Comparison of ENCODE assay signal across 8 cellular contexts in genomic region chr17:2336215-2337151, GRCh38. TPM values are rescaled to one million over a fixed set of nuclear protein-coding genes. Genes with fewer than 3 reads are reported as not detected.
A peak's percentile ranks its signal among the peaks of the same experiment; 100 is the strongest.
DNase-seq lines count a peak whose midpoint lies in the region; ATAC-seq lines count a peak whose summit lies in the region.

TSS of gene TSR1 (minus strand) at chr17:2336457. CDS start at chr17:2336427, 30 bp downstream.

- H3K27ac ChIP-seq in CD8-positive, alpha-beta memory T cell (ENCODE audit: low read depth, low read length), result peak within 1 kb of the TSS; percentile 64

- peak; percentile 80 for ATAC-seq in GM19452 (IDR thresholded peaks at IDR 0.05; ENCODE audit: unreplicated experiment)
- ATAC-seq in activated CD8-positive, alpha-beta memory T cell treated with anti-CD3 and anti-CD28 coated beads, Interleukin-2, amount 10 ng/mL, durations not matched to agents 7 days and 5 days, result peak; percentile 91

- no peaks in the 10 kb centered on the region for H3K9me3 Mint-ChIP-seq in CD8-positive, alpha-beta memory T cell
- H3K9me3 Mint-ChIP-seq in activated CD8-positive, alpha-beta memory T cell treated with anti-CD3 and anti-CD28 coated beads, Interleukin-2, amount 10 ng/mL, durations not matched to agents 7 days and 5 days (ENCODE audit: low read depth), result no peaks in the 10 kb centered on the region

- H3K4me3 Mint-ChIP-seq in CD8-positive, alpha-beta memory T cell, result peak within 1 kb of the TSS in 6 of 7 donors; percentile 93 to 99 (median 98)
- peak within 1 kb of the TSS; percentile 100 for H3K4me3 Mint-ChIP-seq in activated CD8-positive, alpha-beta memory T cell treated with anti-CD3 and anti-CD28 coated beads, Interleukin-2, amount 10 ng/mL, durations not matched to agents 7 days and 5 days

- H3K36me3 Mint-ChIP-seq in CD8-positive, alpha-beta memory T cell, result peaks cover 3 to 9% (median 4%) of the 10 kb centered on the region in 3 donors
- peaks cover 7% of the 10 kb centered on the region for H3K36me3 Mint-ChIP-seq in activated CD8-positive, alpha-beta memory T cell treated with anti-CD3 and anti-CD28 coated beads, Interleukin-2, amount 10 ng/mL, durations not matched to agents 7 days and 5 days

- H3K9me3 ChIP-seq in CD8-positive, alpha-beta memory T cell (ENCODE audit: low read length), result no peaks in the 10 kb centered on the region
- no peaks in the 10 kb centered on the region for H3K9me3 ChIP-seq in endocrine pancreas (ENCODE audit: control insufficient read depth, low read length)

- peaks cover 30 to 35% (median 31%) of the 10 kb centered on the region in 3 donors for H3K4me1 Mint-ChIP-seq in CD8-positive, alpha-beta memory T cell
- H3K4me1 Mint-ChIP-seq in activated CD8-positive, alpha-beta memory T cell treated with anti-CD3 and anti-CD28 coated beads, Interleukin-2, amount 10 ng/mL, durations not matched to agents 7 days and 5 days, result peaks cover 21% of the 10 kb centered on the region

- POLR2A ChIA-PET in CD8-positive, alpha-beta memory T cell (lab: Charles Lee), result interaction anchor here (0.7 to 3.4 kb wide), 7 partner anchors 12 to 282 kb away, joined by 3 to 24 read pairs (median 5); partner anchors contain the start of genes HIC1, MNT, SMG6 and SRR

- H3K27me3 Mint-ChIP-seq in CD8-positive, alpha-beta memory T cell, result no peaks in the 10 kb centered on the region
- no peaks in the 10 kb centered on the region for H3K27me3 Mint-ChIP-seq in activated CD8-positive, alpha-beta memory T cell treated with anti-CD3 and anti-CD28 coated beads, Interleukin-2, amount 10 ng/mL, durations not matched to agents 7 days and 5 days

- H3K27ac Mint-ChIP-seq in CD8-positive, alpha-beta memory T cell, result peak within 1 kb of the TSS in 7 of 8 donors; percentile 89 to 98 (median 96)
- H3K27ac Mint-ChIP-seq in activated CD8-positive, alpha-beta memory T cell treated with anti-CD3 and anti-CD28 coated beads, Interleukin-2, amount 10 ng/mL, durations not matched to agents 7 days and 5 days, result peak within 1 kb of the TSS; percentile 93

- peak; percentile 84 to 92 (median 85) for DNase-seq in CD8-positive, alpha-beta memory T cell
- peak; percentile 95 for DNase-seq in HPDE6-E6E7 (ENCODE audit: extremely low spot score)
- peak; percentile 81 to 85 for DNase-seq in NOMO-1 (lab: John Stamatoyannopoulos, UW; ENCODE audit: unreplicated experiment in 2 of 2)
- peak; percentile 94 for DNase-seq in activated CD8-positive, alpha-beta memory T cell treated with anti-CD3 and anti-CD28 coated beads, Interleukin-2, amount 10 ng/mL, durations not matched to agents 7 days and 5 days
- peak; percentile 96 for DNase-seq in mesenteric fat pad (ENCODE audit: low spot score)
- peak; percentile 68 for DNase-seq in stimulated activated CD8-positive, alpha-beta memory T cell treated with anti-CD3 and anti-CD28 coated beads, Interleukin-15, amount 100 ng/mL, for 24 hours (ENCODE audit: low read depth)

- no peaks in the 10 kb centered on the region for H3K27me3 ChIP-seq in CD8-positive, alpha-beta memory T cell (ENCODE audit: insufficient read depth, low read length, poor library complexity, severe bottlenecking)
- no peaks in the 10 kb centered on the region for H3K27me3 ChIP-seq in endocrine pancreas (ENCODE audit: control insufficient read depth, insufficient read depth, low read length)

- peaks cover 20% of the 10 kb centered on the region for H3K4me1 ChIP-seq in CD8-positive, alpha-beta memory T cell (ENCODE audit: insufficient read depth, low read length)
- no peaks in the 10 kb centered on the region for H3K4me1 ChIP-seq in endocrine pancreas (ENCODE audit: control insufficient read depth, insufficient read depth, low read length)

- H3K36me3 ChIP-seq in CD8-positive, alpha-beta memory T cell (ENCODE audit: insufficient read depth, low read length), result peaks cover 35% of the 10 kb centered on the region
- H3K36me3 ChIP-seq in endocrine pancreas (ENCODE audit: control insufficient read depth, insufficient read depth, low read length), result no peaks in the 10 kb centered on the region

- peak within 1 kb of the TSS; percentile 95 for H3K9ac ChIP-seq in endocrine pancreas (ENCODE audit: control insufficient read depth, insufficient read depth, low read length)

- H3K4me3 ChIP-seq in CD8-positive, alpha-beta memory T cell (ENCODE audit: low read length), result peak within 1 kb of the TSS; percentile 98
- H3K4me3 ChIP-seq in endocrine pancreas (ENCODE audit: control insufficient read depth, insufficient read depth, low read length), result peak within 1 kb of the TSS; percentile 75

- CTCF ChIA-PET in CD8-positive, alpha-beta memory T cell (lab: Charles Lee), result interaction anchor here (1.0 to 3.4 kb wide), 7 partner anchors 10 to 282 kb away, joined by 3 to 20 read pairs (median 5); partner anchors contain the start of gene HIC1
- CTCF ChIA-PET in activated CD8-positive, alpha-beta memory T cell treated with anti-CD3 and anti-CD28 coated beads, Interleukin-2, amount 10 ng/mL, durations not matched to agents 7 days and 5 days (lab: Charles Lee), result interaction anchor here (0.9 to 7.3 kb wide), 21 partner anchors 10 to 285 kb away, joined by 3 to 64 read pairs (median 5); partner anchors contain the start of genes HIC1, SMG6 and SRR

RNA-seq across cellular contexts. Expression of gene TSR1, which starts in this region (rescaled TPM):
- 10 to 100 TPM; 97.7 to 99.4 TPM for total RNA-seq in CD8-positive, alpha-beta memory T cell
- polyA plus RNA-seq in CD8-positive, alpha-beta memory T cell, result 22.0 TPM
- 10 to 100 TPM; 33.2 to 45.7 TPM for total RNA-seq in activated CD8-positive, alpha-beta memory T cell treated with anti-CD3 and anti-CD28 coated beads, Interleukin-2, amount 10 ng/mL, durations not matched to agents 7 days and 5 days
- 34.5 TPM for total RNA-seq in mesenteric fat pad

Comparison
In these comparisons a context has a peak if more than half of its experiments do, and no peak if none do; other contexts are left out.
1. Peak in every context shown above with its lines: DNase-seq, ATAC-seq, H3K4me3 ChIP-seq and H3K27ac ChIP-seq.